Comparison of ENCODE assay signal across 8 cellular contexts in genomic region chr11:9506489-9507343, GRCh38. TPM values are rescaled to one million over a fixed set of nuclear protein-coding genes. Genes with fewer than 3 reads are reported as not detected.
A peak's percentile ranks its signal among the peaks of the same experiment; 100 is the strongest.
DNase-seq lines count a peak whose midpoint lies in the region; TF ChIP-seq lines count a peak whose summit lies in the region.

No MANE protein-coding gene starts in this region.

- peaks cover 0 to 9% (median 6%) of the 10 kb centered on the region in 4 donors for H3K4me1 ChIP-seq in sigmoid colon

- no peaks in the 10 kb centered on the region for H3K27me3 ChIP-seq in sigmoid colon

- intact Hi-C loops in sigmoid colon (cut with DNase I) = loop anchor here (10.0 kb wide), 1 partner anchor 342 kb away; no protein-coding TSS in a partner anchor

- no peak for TF ChIP-seq EP300 in sigmoid colon (IDR thresholded peaks at IDR 0.05)

- H3K4me3 Mint-ChIP-seq in T-helper 2 cell treated with Interferon-gamma antibody and Interleukin-4, amounts not matched to agents 5 μg/mL and 100 μg/mL, for 36 hours = no peak overlapping the region

- peaks cover 11% of the 10 kb centered on the region for H3K4me1 Mint-ChIP-seq in T-helper 2 cell treated with Interferon-gamma antibody and Interleukin-4, amounts not matched to agents 5 μg/mL and 100 μg/mL, for 36 hours (ENCODE audit: low read depth)

- H3K27ac Mint-ChIP-seq in T-helper 2 cell treated with Interferon-gamma antibody and Interleukin-4, amounts not matched to agents 5 μg/mL and 100 μg/mL, for 36 hours = no peak overlapping the region

- H3K27me3 Mint-ChIP-seq in T-helper 2 cell treated with Interferon-gamma antibody and Interleukin-4, amounts not matched to agents 5 μg/mL and 100 μg/mL, for 36 hours (ENCODE audit: low read depth) = no peaks in the 10 kb centered on the region

- no peaks in the 10 kb centered on the region for H3K9me3 ChIP-seq in sigmoid colon

- H3K36me3 ChIP-seq in sigmoid colon = peaks cover 0 to 40% (median 5%) of the 10 kb centered on the region in 4 donors

- H3K4me3 ChIP-seq in sigmoid colon = no peak overlapping the region

- WGBS in sigmoid colon, 2 donors = 44 to 47% methylated on average over 6 of the region's 6 CpGs

- H3K9me3 Mint-ChIP-seq in T-helper 2 cell treated with Interferon-gamma antibody and Interleukin-4, amounts not matched to agents 5 μg/mL and 100 μg/mL, for 36 hours = no peaks in the 10 kb centered on the region

- peak; percentile 62 to 88 (median 80) for TF ChIP-seq CTCF in sigmoid colon (IDR thresholded peaks at IDR 0.05)

- peak overlapping the region in 2 of 4 donors; percentile 1 to 23 for H3K27ac ChIP-seq in sigmoid colon

- peak; percentile 80 for DNase-seq in AG08395 (ENCODE audit: low spot score)
- DNase-seq in GM19240 (ENCODE audit: insufficient read length, low spot score) = peak; percentile 37
- peak; percentile 75 for DNase-seq in NCI-H146 (lab: John Stamatoyannopoulos, UW)
- peak; percentile 55 for DNase-seq in T-helper 2 cell treated with Interferon-gamma antibody and Interleukin-4, amounts not matched to agents 5 μg/mL and 100 μg/mL, for 36 hours (ENCODE audit: low spot score)
- peak in 50 of 58 donors; percentile 2 to 72 (median 30) for DNase-seq in anterior cingulate cortex (lab: John Stamatoyannopoulos, UW)
- DNase-seq in hepatic stellate cell (ENCODE audit: low spot score) = peak; percentile 53
- DNase-seq in sigmoid colon = peak; percentile 80
- DNase-seq in GOT3 (lab: John Stamatoyannopoulos, UW) = no peak

- peaks cover 20% of the 10 kb centered on the region for H3K36me3 Mint-ChIP-seq in T-helper 2 cell treated with Interferon-gamma antibody and Interleukin-4, amounts not matched to agents 5 μg/mL and 100 μg/mL, for 36 hours (ENCODE audit: low read depth)

- TF ChIP-seq POLR2A in sigmoid colon (IDR thresholded peaks at IDR 0.05) = no peak

RNA-seq across cellular contexts. Expression of gene ZNF143, which starts 45.9 kb away (rescaled TPM):
- 10 to 100 TPM; 20.2 to 48.4 (median 32.4) TPM for total RNA-seq in sigmoid colon
- polyA plus RNA-seq in sigmoid colon = 10 to 100 TPM; 13.2 to 17.7 (median 14.8) TPM
